Comparison of ENCODE assay signal across 8 cellular contexts in the genomic region with DNA sequence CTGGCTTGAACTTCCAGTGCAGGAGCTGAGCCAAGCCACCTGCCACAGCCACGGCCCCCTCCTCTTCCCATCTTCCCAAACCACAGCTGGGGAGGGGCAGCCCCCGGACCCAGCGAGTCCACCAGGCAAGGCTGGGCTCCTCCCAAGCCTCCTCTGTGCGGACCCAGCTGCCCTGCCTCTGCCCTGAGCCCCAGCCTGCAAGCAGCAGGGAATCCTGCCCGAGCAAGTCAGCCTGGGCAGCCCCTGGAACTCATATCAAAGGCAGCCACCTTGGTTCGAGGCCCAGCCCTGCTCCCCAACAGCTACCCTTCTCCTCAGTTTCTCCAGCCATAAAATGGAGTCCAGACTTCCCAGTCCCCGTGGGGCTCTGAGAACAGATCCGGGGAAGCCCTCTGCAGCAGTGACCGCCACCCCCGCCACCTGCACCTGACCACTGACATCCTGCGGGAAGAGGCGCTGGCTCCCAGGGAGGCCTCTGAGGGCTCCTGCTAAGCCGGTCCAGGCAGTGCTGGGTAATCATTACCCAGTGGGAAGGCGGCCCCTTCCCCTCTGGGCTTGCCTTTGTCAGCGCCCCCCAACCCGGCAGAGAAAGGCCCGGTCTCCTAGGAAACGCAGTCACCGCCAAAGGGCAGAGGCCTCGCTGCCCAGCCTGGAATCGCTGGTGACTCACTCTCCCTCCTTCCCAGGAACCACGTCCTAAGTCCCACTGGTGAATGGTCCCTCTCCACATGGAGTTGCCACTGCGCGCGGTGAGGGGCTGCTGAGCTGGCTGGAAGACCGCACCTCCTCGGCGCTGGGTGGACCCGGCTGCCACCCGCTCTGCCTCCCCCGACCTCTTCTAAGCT. TPM values are rescaled to one million over a fixed set of nuclear protein-coding genes. Genes with fewer than 3 reads are reported as not detected.
DNase-seq lines count a peak whose midpoint lies in the region; ATAC-seq and TF ChIP-seq lines count a peak whose summit lies in the region.

No MANE protein-coding gene starts in this region.

- H3K36me3 Mint-ChIP-seq in activated CD4-positive, alpha-beta memory T cell treated with anti-CD3 and anti-CD28 coated beads, Interleukin-2, amount 10 ng/mL, durations not matched to agents 7 days and 5 days (ENCODE audit: low read depth): no peaks in the 10 kb centered on the region

- H3K27me3 ChIP-seq in heart left ventricle: peaks cover 0 to 4% (median 0%) of the 10 kb centered on the region in 9 donors
- no peaks in the 10 kb centered on the region for H3K27me3 ChIP-seq in prostate gland (replicated peaks; ENCODE audit: insufficient read depth)

- peaks cover 4 to 31% (median 20%) of the 10 kb centered on the region in 12 donors for H3K4me1 ChIP-seq in heart left ventricle
- no peaks in the 10 kb centered on the region for H3K4me1 ChIP-seq in prostate gland (replicated peaks)

- TF ChIP-seq CTCF in heart left ventricle (IDR thresholded peaks at IDR 0.05) (no peak), prostate gland (IDR thresholded peaks at IDR 0.05) (no peak)

- peaks cover 17% of the 10 kb centered on the region for H3K27me3 Mint-ChIP-seq in activated CD4-positive, alpha-beta memory T cell treated with anti-CD3 and anti-CD28 coated beads, Interleukin-2, amount 10 ng/mL, durations not matched to agents 7 days and 5 days

- DNase-seq in ACHN: peak; percentile 93
- DNase-seq in HCEC 1CT: peak; percentile 76
- no peak for DNase-seq in activated CD4-positive, alpha-beta memory T cell treated with anti-CD3 and anti-CD28 coated beads, Interleukin-2, amount 10 ng/mL, durations not matched to agents 7 days and 5 days
- DNase-seq in heart left ventricle: peak in 2 of 5 donors; percentile 52 to 67
- no peak for DNase-seq in prostate gland (ENCODE audit: low spot score)

- CTCF ChIA-PET in activated CD4-positive, alpha-beta memory T cell treated with anti-CD3 and anti-CD28 coated beads, Interleukin-2, amount 10 ng/mL, durations not matched to agents 7 days and 5 days (lab: Charles Lee): no interaction called here

- intact Hi-C loops in heart left ventricle (cut with DNase I): loop anchor here in 1 of 10 donors (5.0 to 10.0 kb wide), 3 partner anchors 33 to 456 kb away; a partner anchor contains a TSS
- intact Hi-C loops in prostate gland (cut with DNase I): no loop called here

- no peaks in the 10 kb centered on the region for H3K36me3 ChIP-seq in heart left ventricle
- no peaks in the 10 kb centered on the region for H3K36me3 ChIP-seq in prostate gland

- no peak for TF ChIP-seq POLR2A in heart left ventricle (IDR thresholded peaks at IDR 0.05)
- TF ChIP-seq POLR2A in prostate gland (IDR thresholded peaks at IDR 0.05): no peak

- H3K4me3 ChIP-seq in heart left ventricle (peak overlapping the region; percentile 49 to 88 (median 71)), prostate gland (peak overlapping the region; percentile 56 to 68)

- no peaks in the 10 kb centered on the region for H3K9me3 Mint-ChIP-seq in activated CD4-positive, alpha-beta memory T cell treated with anti-CD3 and anti-CD28 coated beads, Interleukin-2, amount 10 ng/mL, durations not matched to agents 7 days and 5 days

- H3K9me3 ChIP-seq in heart left ventricle: no peaks in the 10 kb centered on the region
- H3K9me3 ChIP-seq in prostate gland: no peaks in the 10 kb centered on the region

- peak overlapping the region in 10 of 12 donors; percentile 1 to 91 (median 58) for H3K27ac ChIP-seq in heart left ventricle
- H3K27ac ChIP-seq in prostate gland: peak overlapping the region; percentile 58 to 89

- ATAC-seq in heart left ventricle (peak in 2 of 4 donors; percentile 5 to 18), GM21447 (IDR thresholded peaks at IDR 0.05; ENCODE audit: unreplicated experiment) (no peak), GM18517 (IDR thresholded peaks at IDR 0.05; ENCODE audit: unreplicated experiment) (no peak), HG02852 (IDR thresholded peaks at IDR 0.05; ENCODE audit: unreplicated experiment) (no peak)

- peak overlapping the region; percentile 27 for H3K4me3 Mint-ChIP-seq in activated CD4-positive, alpha-beta memory T cell treated with anti-CD3 and anti-CD28 coated beads, Interleukin-2, amount 10 ng/mL, durations not matched to agents 7 days and 5 days

- 52 to 62% (median 57%) methylated on average over 15 to 31 of the region's 31 CpGs for WGBS in heart left ventricle, 4 donors
- WGBS in prostate gland: 26% methylated on average over 28 of the region's 31 CpGs

- in situ Hi-C loops in ACHN (cut with HindIII; ENCODE audit: low pct_ligation_motif_present, low pct_unique_long_range_greater_than_20kb, low sequenced_read_pairs): loop anchor here (25.0 kb wide), 1 partner anchor 203 kb away; no protein-coding TSS in a partner anchor

- H3K27ac Mint-ChIP-seq in activated CD4-positive, alpha-beta memory T cell treated with anti-CD3 and anti-CD28 coated beads, Interleukin-2, amount 10 ng/mL, durations not matched to agents 7 days and 5 days: no peak overlapping the region

- H3K4me1 Mint-ChIP-seq in activated CD4-positive, alpha-beta memory T cell treated with anti-CD3 and anti-CD28 coated beads, Interleukin-2, amount 10 ng/mL, durations not matched to agents 7 days and 5 days: peaks cover 1% of the 10 kb centered on the region

- POLR2A ChIA-PET in activated CD4-positive, alpha-beta memory T cell treated with anti-CD3 and anti-CD28 coated beads, Interleukin-2, amount 10 ng/mL, durations not matched to agents 7 days and 5 days (lab: Charles Lee): no interaction called here

RNA-seq across cellular contexts. Expression of a gene that starts 1.5 kb away (rescaled TPM):
- total RNA-seq in activated CD4-positive, alpha-beta memory T cell treated with anti-CD3 and anti-CD28 coated beads, Interleukin-2, amount 10 ng/mL, durations not matched to agents 7 days and 5 days: 1 to 10 TPM; 2.4 to 2.9 TPM
- total RNA-seq in heart left ventricle (1 to 10 TPM; 3.4 to 9.9 (median 5.3) TPM), prostate gland (10 to 100 TPM; 13.5 to 19.5 TPM)
- polyA plus RNA-seq in heart left ventricle: 1 to 10 TPM; 3.3 to 6.5 TPM

RNA-seq across cellular contexts. Expression of a gene that starts 34.7 kb away (rescaled TPM):
- total RNA-seq in activated CD4-positive, alpha-beta memory T cell treated with anti-CD3 and anti-CD28 coated beads, Interleukin-2, amount 10 ng/mL, durations not matched to agents 7 days and 5 days: 10 to 100 TPM in 1 of 2 experiments, 1 to 10 TPM in 1; 9.6 to 10.3 TPM
- total RNA-seq in heart left ventricle (10 to 100 TPM in 4 of 9 donors, 1 to 10 TPM in 5; 5.3 to 13.8 (median 9.3) TPM), prostate gland (10 to 100 TPM; 16.2 to 30.1 TPM)
- polyA plus RNA-seq in heart left ventricle: 1 to 10 TPM; 1.8 to 8.9 TPM

Comparison
In these comparisons a context has a peak if more than half of its experiments do, and no peak if none do; other contexts are left out.
1. DNase-seq: peak in ACHN (single experiment) and HCEC 1CT (single experiment); none in activated CD4-positive, alpha-beta memory T cell treated with anti-CD3 and anti-CD28 coated beads, Interleukin-2, amount 10 ng/mL, durations not matched to agents 7 days and 5 days (single experiment) and prostate gland (single experiment).